In the genomic region with DNA sequence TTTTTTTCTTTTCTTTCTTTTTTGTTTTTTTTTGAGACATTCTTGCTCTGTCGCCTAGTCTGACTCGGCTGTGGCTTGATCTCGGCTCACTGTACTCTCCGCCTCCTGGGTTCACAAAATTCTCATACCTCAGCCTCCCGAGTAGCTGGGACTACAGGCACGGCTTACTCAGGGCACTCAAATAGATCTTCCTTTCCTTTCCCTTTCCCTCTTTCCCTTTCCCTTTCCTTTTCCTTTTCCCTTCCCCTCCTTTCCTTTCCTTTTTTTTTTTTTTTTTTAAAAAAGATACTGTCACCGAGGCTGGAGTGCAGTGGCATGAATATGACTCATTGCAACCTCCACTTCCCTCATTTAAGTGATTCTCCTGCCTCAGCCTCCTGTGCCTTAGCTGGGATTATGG, we compare ENCODE assay signal across 1 cellular context.
TF ChIP-seq lines count a peak whose summit lies in the region.

No MANE protein-coding gene starts in this region.

TF ChIP-seq in WTC11, 78 proteins besides CTCF, POLR2A, EP300 and RAD21 (continued from another document):
- TF ChIP-seq, protein P1, sequence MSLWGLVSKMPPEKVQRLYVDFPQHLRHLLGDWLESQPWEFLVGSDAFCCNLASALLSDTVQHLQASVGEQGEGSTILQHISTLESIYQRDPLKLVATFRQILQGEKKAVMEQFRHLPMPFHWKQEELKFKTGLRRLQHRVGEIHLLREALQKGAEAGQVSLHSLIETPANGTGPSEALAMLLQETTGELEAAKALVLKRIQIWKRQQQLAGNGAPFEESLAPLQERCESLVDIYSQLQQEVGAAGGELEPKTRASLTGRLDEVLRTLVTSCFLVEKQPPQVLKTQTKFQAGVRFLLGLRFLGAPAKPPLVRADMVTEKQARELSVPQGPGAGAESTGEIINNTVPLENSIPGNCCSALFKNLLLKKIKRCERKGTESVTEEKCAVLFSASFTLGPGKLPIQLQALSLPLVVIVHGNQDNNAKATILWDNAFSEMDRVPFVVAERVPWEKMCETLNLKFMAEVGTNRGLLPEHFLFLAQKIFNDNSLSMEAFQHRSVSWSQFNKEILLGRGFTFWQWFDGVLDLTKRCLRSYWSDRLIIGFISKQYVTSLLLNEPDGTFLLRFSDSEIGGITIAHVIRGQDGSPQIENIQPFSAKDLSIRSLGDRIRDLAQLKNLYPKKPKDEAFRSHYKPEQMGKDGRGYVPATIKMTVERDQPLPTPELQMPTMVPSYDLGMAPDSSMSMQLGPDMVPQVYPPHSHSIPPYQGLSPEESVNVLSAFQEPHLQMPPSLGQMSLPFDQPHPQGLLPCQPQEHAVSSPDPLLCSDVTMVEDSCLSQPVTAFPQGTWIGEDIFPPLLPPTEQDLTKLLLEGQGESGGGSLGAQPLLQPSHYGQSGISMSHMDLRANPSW (CRISPR knock-in tag; conservative IDR thresholded peaks at IDR 0.05; ENCODE audit: low read depth): no peak
- TF ChIP-seq TEAD1 (CRISPR knock-in tag; IDR thresholded peaks at IDR 0.05) (no peak), SMAD4 (CRISPR knock-in tag; IDR thresholded peaks at IDR 0.05) (no peak), ZNF671 (CRISPR knock-in tag; IDR thresholded peaks at IDR 0.05) (no peak), JUN (CRISPR knock-in tag; IDR thresholded peaks at IDR 0.05) (no peak), ZNF263 (CRISPR knock-in tag; IDR thresholded peaks at IDR 0.05; ENCODE audit: low read depth) (no peak), SP1 (CRISPR knock-in tag; conservative IDR thresholded peaks at IDR 0.05) (no peak), CREM (CRISPR knock-in tag; IDR thresholded peaks at IDR 0.05) (no peak), ZNF138 (CRISPR knock-in tag; conservative IDR thresholded peaks at IDR 0.05) (no peak)
- TF ChIP-seq, protein P2, sequence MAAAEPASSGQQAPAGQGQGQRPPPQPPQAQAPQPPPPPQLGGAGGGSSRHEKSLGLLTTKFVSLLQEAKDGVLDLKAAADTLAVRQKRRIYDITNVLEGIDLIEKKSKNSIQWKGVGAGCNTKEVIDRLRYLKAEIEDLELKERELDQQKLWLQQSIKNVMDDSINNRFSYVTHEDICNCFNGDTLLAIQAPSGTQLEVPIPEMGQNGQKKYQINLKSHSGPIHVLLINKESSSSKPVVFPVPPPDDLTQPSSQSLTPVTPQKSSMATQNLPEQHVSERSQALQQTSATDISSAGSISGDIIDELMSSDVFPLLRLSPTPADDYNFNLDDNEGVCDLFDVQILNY (CRISPR knock-in tag; IDR thresholded peaks at IDR 0.05): no peak
- TF ChIP-seq, protein P3, sequence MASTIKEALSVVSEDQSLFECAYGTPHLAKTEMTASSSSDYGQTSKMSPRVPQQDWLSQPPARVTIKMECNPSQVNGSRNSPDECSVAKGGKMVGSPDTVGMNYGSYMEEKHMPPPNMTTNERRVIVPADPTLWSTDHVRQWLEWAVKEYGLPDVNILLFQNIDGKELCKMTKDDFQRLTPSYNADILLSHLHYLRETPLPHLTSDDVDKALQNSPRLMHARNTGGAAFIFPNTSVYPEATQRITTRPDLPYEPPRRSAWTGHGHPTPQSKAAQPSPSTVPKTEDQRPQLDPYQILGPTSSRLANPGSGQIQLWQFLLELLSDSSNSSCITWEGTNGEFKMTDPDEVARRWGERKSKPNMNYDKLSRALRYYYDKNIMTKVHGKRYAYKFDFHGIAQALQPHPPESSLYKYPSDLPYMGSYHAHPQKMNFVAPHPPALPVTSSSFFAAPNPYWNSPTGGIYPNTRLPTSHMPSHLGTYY (CRISPR knock-in tag; IDR thresholded peaks at IDR 0.05): no peak
- TF ChIP-seq, protein P4, sequence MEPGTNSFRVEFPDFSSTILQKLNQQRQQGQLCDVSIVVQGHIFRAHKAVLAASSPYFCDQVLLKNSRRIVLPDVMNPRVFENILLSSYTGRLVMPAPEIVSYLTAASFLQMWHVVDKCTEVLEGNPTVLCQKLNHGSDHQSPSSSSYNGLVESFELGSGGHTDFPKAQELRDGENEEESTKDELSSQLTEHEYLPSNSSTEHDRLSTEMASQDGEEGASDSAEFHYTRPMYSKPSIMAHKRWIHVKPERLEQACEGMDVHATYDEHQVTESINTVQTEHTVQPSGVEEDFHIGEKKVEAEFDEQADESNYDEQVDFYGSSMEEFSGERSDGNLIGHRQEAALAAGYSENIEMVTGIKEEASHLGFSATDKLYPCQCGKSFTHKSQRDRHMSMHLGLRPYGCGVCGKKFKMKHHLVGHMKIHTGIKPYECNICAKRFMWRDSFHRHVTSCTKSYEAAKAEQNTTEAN (CRISPR knock-in tag; IDR thresholded peaks at IDR 0.05): no peak
